In genomic region chr3:123375014-123375940, GRCh38 we compare ENCODE assay signal across 16 cellular contexts.
A peak's percentile ranks its signal among the peaks of the same experiment; 100 is the strongest.
DNase-seq lines count a peak whose midpoint lies in the region; FAIRE-seq and TF ChIP-seq lines count a peak whose summit lies in the region.
"Had no signal": no experiment of that assay in that cellular context is flagged by ENCODE, and none has a peak within 500 bp of the region (broad histone marks: within the 10 kb centered on the region; RNA-seq: fewer than 3 reads in every experiment).

No MANE protein-coding gene starts in this region.

- H3K27ac Mint-ChIP-seq in chondrocyte (ENCODE audit: unreplicated experiment) = no peak overlapping the region
- no peak overlapping the region for H3K27ac Mint-ChIP-seq in T-helper 2 cell treated with Interferon-gamma antibody and Interleukin-4, amounts not matched to agents 5 μg/mL and 100 μg/mL, for 36 hours
- H3K27ac Mint-ChIP-seq: CD4-positive, CD25-positive, alpha-beta regulatory T cell; dendritic cell treated with granulocyte-macrophage colony-stimulating factor and Interleukin-4, amounts not matched to agents 40 ng/mL and 50 ng/mL, for 4 days had no signal

- peak; percentile 14 for DNase-seq in NCI-H2171 (lab: John Stamatoyannopoulos, UW)
- DNase-seq in chondrocyte (ENCODE audit: low spot score) = no peak
- DNase-seq in islet precursor cell = peak; percentile 60
- DNase-seq in tibial artery = peak in 1 of 2 donors; percentile 59
- no peak for DNase-seq in T-helper 2 cell treated with Interferon-gamma antibody and Interleukin-4, amounts not matched to agents 5 μg/mL and 100 μg/mL, for 36 hours (ENCODE audit: low spot score)
- no peak for DNase-seq in H54 (ENCODE audit: insufficient read length, low spot score)
- DNase-seq in ureter (ENCODE audit: low spot score) = no peak
- DNase-seq: activated CD4-positive, CD25-positive, alpha-beta regulatory T cell treated with anti-CD3 and anti-CD28 coated beads, Interleukin-2, amount 50 U/mL, for 72 hours; activated T-cell treated with anti-CD3 and anti-CD28 coated beads, Interleukin-2, amount 50 U/mL, for 1 hour; CD4-positive, CD25-positive, alpha-beta regulatory T cell; GDM1; NCI-H2081 treated with DMSO at 0.1 percent for 48 hours; OCI-M1; stimulated activated naive CD4-positive, alpha-beta T cell; SW 1271 had no signal

- H3K9me3 Mint-ChIP-seq in chondrocyte (ENCODE audit: low read depth) = no peaks in the 10 kb centered on the region
- H3K9me3 Mint-ChIP-seq in T-helper 2 cell treated with Interferon-gamma antibody and Interleukin-4, amounts not matched to agents 5 μg/mL and 100 μg/mL, for 36 hours = no peaks in the 10 kb centered on the region
- H3K9me3 Mint-ChIP-seq: dendritic cell treated with granulocyte-macrophage colony-stimulating factor and Interleukin-4, amounts not matched to agents 40 ng/mL and 50 ng/mL, for 4 days had no signal

- H3K4me1 ChIP-seq in tibial artery = peaks cover 0 to 100% (median 74%) of the 10 kb centered on the region in 4 donors

- no peaks in the 10 kb centered on the region for H3K27me3 ChIP-seq in tibial artery

- no peak overlapping the region for H3K4me3 Mint-ChIP-seq in chondrocyte (ENCODE audit: unreplicated experiment)
- no peak overlapping the region for H3K4me3 Mint-ChIP-seq in T-helper 2 cell treated with Interferon-gamma antibody and Interleukin-4, amounts not matched to agents 5 μg/mL and 100 μg/mL, for 36 hours
- H3K4me3 Mint-ChIP-seq: CD4-positive, CD25-positive, alpha-beta regulatory T cell; dendritic cell treated with granulocyte-macrophage colony-stimulating factor and Interleukin-4, amounts not matched to agents 40 ng/mL and 50 ng/mL, for 4 days had no signal

- TF ChIP-seq CTCF in chondrocyte (IDR thresholded peaks at IDR 0.05) (peak; percentile 63), tibial artery (IDR thresholded peaks at IDR 0.05) (no peak)

- peak overlapping the region; percentile 70 to 96 for H3K27ac ChIP-seq in tibial artery

- peaks cover 30% of the 10 kb centered on the region for H3K4me1 Mint-ChIP-seq in chondrocyte (ENCODE audit: low read depth)
- H3K4me1 Mint-ChIP-seq in T-helper 2 cell treated with Interferon-gamma antibody and Interleukin-4, amounts not matched to agents 5 μg/mL and 100 μg/mL, for 36 hours (ENCODE audit: low read depth) = no peaks in the 10 kb centered on the region
- H3K4me1 Mint-ChIP-seq: CD4-positive, CD25-positive, alpha-beta regulatory T cell had no signal

- H3K9me3 ChIP-seq in tibial artery = no peaks in the 10 kb centered on the region

- H3K4me3 ChIP-seq in tibial artery = no peak overlapping the region

- no peaks in the 10 kb centered on the region for H3K36me3 ChIP-seq in tibial artery

- peaks cover 41% of the 10 kb centered on the region for H3K27me3 Mint-ChIP-seq in chondrocyte (ENCODE audit: low read depth)
- H3K27me3 Mint-ChIP-seq in T-helper 2 cell treated with Interferon-gamma antibody and Interleukin-4, amounts not matched to agents 5 μg/mL and 100 μg/mL, for 36 hours (ENCODE audit: low read depth) = peaks cover 6% of the 10 kb centered on the region

- no peak for TF ChIP-seq POLR2A in H54 (IDR thresholded peaks at IDR 0.05; ENCODE audit: low read depth, low read length)

- no peak for FAIRE-seq in H54 (lab: Jason Lieb, UNC)

- intact Hi-C loops in tibial artery (cut with DNase I; ENCODE audit: low total_unique reads) = no loop called here

- H3K36me3 Mint-ChIP-seq in chondrocyte (ENCODE audit: low read depth) = peaks cover 4% of the 10 kb centered on the region
- no peaks in the 10 kb centered on the region for H3K36me3 Mint-ChIP-seq in T-helper 2 cell treated with Interferon-gamma antibody and Interleukin-4, amounts not matched to agents 5 μg/mL and 100 μg/mL, for 36 hours (ENCODE audit: low read depth)
- H3K36me3 Mint-ChIP-seq: CD4-positive, CD25-positive, alpha-beta regulatory T cell had no signal

Comparison
In these comparisons a context has a peak if more than half of its experiments do, and no peak if none do; other contexts are left out.
1. DNase-seq: peak in NCI-H2171 (single experiment) and islet precursor cell (single experiment); none in chondrocyte (single experiment), T-helper 2 cell treated with Interferon-gamma antibody and Interleukin-4, amounts not matched to agents 5 μg/mL and 100 μg/mL, for 36 hours (single experiment), H54 (single experiment) and ureter (single experiment).